9 cellular contexts compared by ENCODE assay signal in genomic region chr11:118928870-118929495, GRCh38. TPM values are rescaled to one million over a fixed set of nuclear protein-coding genes. Genes with fewer than 3 reads are reported as not detected.
DNase-seq lines count a peak whose midpoint lies in the region; ATAC-seq and TF ChIP-seq lines count a peak whose summit lies in the region.
"Had no signal": no experiment of that assay in that cellular context is flagged by ENCODE, and none has a peak within 500 bp of the region (broad histone marks: within the 10 kb centered on the region; RNA-seq: fewer than 3 reads in every experiment).

No MANE protein-coding gene starts in this region.

- peak overlapping the region; percentile 83 for H3K4me3 ChIP-seq in effector memory CD4-positive, alpha-beta T cell (ENCODE audit: insufficient read depth, low read depth, low read length, poor library complexity, severe bottlenecking)
- H3K4me3 ChIP-seq in mesendoderm (ENCODE audit: low read length) (peak overlapping the region; percentile 89), thyroid gland (replicated peaks in 1 of 3) (peak overlapping the region; percentile 49 to 76 (median 75))

- H3K23ac ChIP-seq in mesendoderm (ENCODE audit: low read length): peak overlapping the region; percentile 89

- peak overlapping the region; percentile 78 for H2BK120ac ChIP-seq in mesendoderm (ENCODE audit: low read depth, low read length)

- H3K79me1 ChIP-seq in mesendoderm (ENCODE audit: low read length): no peaks in the 10 kb centered on the region

- no CpG with 5 or more reads among the region's 26 CpGs for WGBS in mesendoderm (ENCODE audit: extremely low coverage, insufficient coverage, low lambda C conversion rate)
- WGBS in thyroid gland, 2 donors: 0% methylated on average over 5 to 6 of the region's 26 CpGs

- H3K9me3 ChIP-seq in effector memory CD4-positive, alpha-beta T cell (ENCODE audit: control insufficient read depth, low read length): no peaks in the 10 kb centered on the region
- H3K9me3 ChIP-seq in thyroid gland: no peaks in the 10 kb centered on the region

- no peaks in the 10 kb centered on the region for H3K27me3 ChIP-seq in effector memory CD4-positive, alpha-beta T cell (replicated peaks; ENCODE audit: control insufficient read depth, insufficient read depth, low read length, poor library complexity, severe bottlenecking)
- H3K27me3 ChIP-seq in mesendoderm (ENCODE audit: insufficient read depth, low read length, poor library complexity): no peaks in the 10 kb centered on the region
- H3K27me3 ChIP-seq in thyroid gland: no peaks in the 10 kb centered on the region

- TF ChIP-seq POLR2A in thyroid gland (IDR thresholded peaks at IDR 0.05): no peak

- peak overlapping the region; percentile 98 for H3K27ac ChIP-seq in effector memory CD4-positive, alpha-beta T cell (ENCODE audit: insufficient read depth, low read length, poor library complexity, severe bottlenecking)
- H3K27ac ChIP-seq in mesendoderm (ENCODE audit: low read depth, low read length) (peak overlapping the region; percentile 90), thyroid gland (peak overlapping the region; percentile 97 to 99 (median 99))

- peak overlapping the region; percentile 37 for H2BK15ac ChIP-seq in mesendoderm (replicated peaks; ENCODE audit: low read depth)

- H3K9ac ChIP-seq in mesendoderm (ENCODE audit: low read length): peak overlapping the region; percentile 81

- peak overlapping the region; percentile 99 for H3K4me2 ChIP-seq in mesendoderm (ENCODE audit: low read length)

- intact Hi-C loops in thyroid gland (cut with DNase I): no loop called here

- peak overlapping the region; percentile 94 for H3K56ac ChIP-seq in mesendoderm (ENCODE audit: low read length)

- no peak overlapping the region for H4K8ac ChIP-seq in mesendoderm (ENCODE audit: low read depth, low read length)

- no peaks in the 10 kb centered on the region for H3K36me3 ChIP-seq in effector memory CD4-positive, alpha-beta T cell (ENCODE audit: control insufficient read depth, insufficient read depth, low read length)
- no peaks in the 10 kb centered on the region for H3K36me3 ChIP-seq in mesendoderm (ENCODE audit: control insufficient read depth, insufficient read depth, low read length)
- H3K36me3 ChIP-seq in thyroid gland: no peaks in the 10 kb centered on the region

- peaks cover 25% of the 10 kb centered on the region for H3K4me1 ChIP-seq in effector memory CD4-positive, alpha-beta T cell (ENCODE audit: control insufficient read depth, insufficient read depth, low read length, poor library complexity, severe bottlenecking)
- H3K4me1 ChIP-seq in mesendoderm (ENCODE audit: control insufficient read depth, low read depth, low read length) (peaks cover 8% of the 10 kb centered on the region), thyroid gland (peaks cover 13 to 34% of the 10 kb centered on the region in 2 donors)

- peaks cover 14% of the 10 kb centered on the region for H3K79me2 ChIP-seq in mesendoderm (ENCODE audit: control insufficient read depth, insufficient read depth, low read length)

- H2BK5ac ChIP-seq in mesendoderm (ENCODE audit: low read length): peak overlapping the region; percentile 71

- TF ChIP-seq CTCF in thyroid gland (IDR thresholded peaks at IDR 0.05): no peak

- H2AK5ac ChIP-seq in mesendoderm (ENCODE audit: low read length): no peak overlapping the region

- H3K4ac ChIP-seq in mesendoderm (ENCODE audit: low read depth, low read length): peak overlapping the region; percentile 41

- H4K5ac ChIP-seq in mesendoderm (ENCODE audit: low read length): no peak overlapping the region

- peak overlapping the region; percentile 95 for H3K18ac ChIP-seq in mesendoderm (ENCODE audit: low read length)

- no peak for ATAC-seq in GM21447 (IDR thresholded peaks at IDR 0.05; ENCODE audit: unreplicated experiment)

- DNase-seq in NCI-H748 (lab: John Stamatoyannopoulos, UW; ENCODE audit: unreplicated experiment) (peak; percentile 63), NCI-H748 treated with DMSO at 0.1 percent for 48 hours (lab: John Stamatoyannopoulos, UW) (no peak), Kasumi-1 (lab: John Stamatoyannopoulos, UW) (peak; percentile 57 to 65), UCSD-AML1 (lab: John Stamatoyannopoulos, UW; ENCODE audit: unreplicated experiment) (peak; percentile 82), mesendoderm (peak; percentile 93), thyroid gland (peak in 1 of 2 donors; percentile 70)
- DNase-seq in effector memory CD4-positive, alpha-beta T cell: no peak

RNA-seq across cellular contexts. Expression of gene BCL9L, which starts 3.3 kb away (rescaled TPM):
- 65.1 TPM for polyA plus RNA-seq in mesendoderm (2013, experiment 1 of 2)
- polyA plus RNA-seq in mesendoderm (2013, experiment 2 of 2): 69.1 TPM
- total RNA-seq in thyroid gland: 10 to 100 TPM; 13.2 to 26.2 (median 19.4) TPM

RNA-seq across cellular contexts. Expression of gene UPK2, which starts 27.1 kb away (rescaled TPM):
- polyA plus RNA-seq in mesendoderm (2013, experiment 1 of 2): 0.31 TPM
- 0.43 TPM for polyA plus RNA-seq in mesendoderm (2013, experiment 2 of 2)
- not detected for total RNA-seq in thyroid gland
- total RNA-seq: glomerular endothelial cell had no signal

RNA-seq across cellular contexts. Expression of gene FOXR1, which starts 42.6 kb away (rescaled TPM):
- 0.04 TPM for polyA plus RNA-seq in mesendoderm (2013, experiment 1 of 2)
- polyA plus RNA-seq in mesendoderm (2013, experiment 2 of 2): not detected
- not detected for total RNA-seq in thyroid gland
- total RNA-seq: glomerular endothelial cell had no signal

RNA-seq across cellular contexts. Expression of gene CXCR5, which starts 45.3 kb away (rescaled TPM):
- polyA plus RNA-seq in mesendoderm (2013, experiment 1 of 2): 0.80 TPM
- polyA plus RNA-seq in mesendoderm (2013, experiment 2 of 2): 0.70 TPM
- total RNA-seq in thyroid gland: not detected
- total RNA-seq: glomerular endothelial cell had no signal

Comparison
In these comparisons a context has a peak if more than half of its experiments do, and no peak if none do; other contexts are left out.
1. DNase-seq: peak in NCI-H748 (single experiment), Kasumi-1 (2 of 2), UCSD-AML1 (single experiment) and mesendoderm (single experiment); none in NCI-H748 treated with DMSO at 0.1 percent for 48 hours (single experiment) and effector memory CD4-positive, alpha-beta T cell (0 of 3).
2. Peak in every context shown above with its lines, with median percentiles within 50 percentile points of each other: H3K27ac ChIP-seq and H3K4me3 ChIP-seq.